ENCODE assay signal across 19 cellular contexts in the genomic region with DNA sequence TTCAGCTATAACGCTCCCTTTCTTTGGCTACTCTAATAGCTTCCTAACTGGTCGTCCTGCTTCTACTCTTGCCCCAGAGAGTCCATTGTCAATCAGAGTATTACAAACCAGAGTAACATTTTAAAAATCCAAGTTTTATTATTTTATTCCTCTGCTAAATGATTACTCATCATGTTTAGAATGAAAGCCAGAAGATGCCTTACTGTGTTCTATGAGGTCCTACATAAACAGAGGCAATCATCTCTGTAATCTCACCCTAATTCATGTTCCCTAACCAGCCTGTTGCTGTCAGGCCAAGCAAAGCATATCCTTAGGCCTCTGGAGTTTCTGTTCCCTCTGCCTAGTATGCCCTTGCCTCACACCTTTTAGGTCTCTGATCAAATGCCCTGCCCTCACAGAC.
"Had no signal": no experiment of that assay in that cellular context is flagged by ENCODE, and none has a peak within 500 bp of the region (broad histone marks: within the 10 kb centered on the region; RNA-seq: fewer than 3 reads in every experiment).

No MANE protein-coding gene starts in this region.

- H3K4me3 ChIP-seq: ascending aorta, mucosa of descending colon, upper lobe of right lung had no signal

- H3K27ac ChIP-seq: ascending aorta, upper lobe of right lung had no signal

- H3K36me3 ChIP-seq: ascending aorta, upper lobe of right lung had no signal

- H3K27me3 Mint-ChIP-seq: activated CD4-positive, alpha-beta memory T cell treated with anti-CD3 and anti-CD28 coated beads, Interleukin-2, amount 10 ng/mL, durations not matched to agents 7 days and 5 days; activated naive CD8-positive, alpha-beta T cell treated with anti-CD3 and anti-CD28 coated beads, Interleukin-2, amount 10 ng/mL, durations not matched to agents 7 days and 5 days; activated T-cell treated with anti-CD3 and anti-CD28 coated beads, Interleukin-2, amount 50 U/mL, for 24 hours; dendritic cell treated with granulocyte-macrophage colony-stimulating factor and Interleukin-4, amounts not matched to agents 40 ng/mL and 50 ng/mL, for 4 days; memory B cell; naive B cell; stimulated activated naive B cell treated with anti-CD40 and anti-IgM and Interleukin-4, amounts not matched to agents 10 μg/mL and 1 μg/mL and 100 μg/mL, for 72 hours; T-cell had no signal

- H3K27ac Mint-ChIP-seq: activated CD4-positive, alpha-beta memory T cell treated with anti-CD3 and anti-CD28 coated beads, Interleukin-2, amount 10 ng/mL, durations not matched to agents 7 days and 5 days; activated naive CD8-positive, alpha-beta T cell treated with anti-CD3 and anti-CD28 coated beads, Interleukin-2, amount 10 ng/mL, durations not matched to agents 7 days and 5 days; activated T-cell treated with anti-CD3 and anti-CD28 coated beads, Interleukin-2, amount 50 U/mL, for 24 hours; activated T-helper 2 cell treated with anti-CD3 and anti-CD28 coated beads, Interferon-gamma antibody, Interleukin-2, Interleukin-4, amounts not matched to agents 10 μg/mL and 5 μg/mL and 100 μg/mL, durations not matched to agents 14 hours and 24 hours and 36 hours; dendritic cell treated with granulocyte-macrophage colony-stimulating factor and Interleukin-4, amounts not matched to agents 40 ng/mL and 50 ng/mL, for 4 days; memory B cell; naive B cell; stimulated activated naive B cell treated with anti-CD40 and anti-IgM and Interleukin-4, amounts not matched to agents 10 μg/mL and 1 μg/mL and 100 μg/mL, for 72 hours; T-cell had no signal

- H3K4me1 ChIP-seq: ascending aorta, upper lobe of right lung had no signal

- FAIRE-seq: bronchial epithelial cell had no signal

- H3K4me1 Mint-ChIP-seq: activated CD4-positive, alpha-beta memory T cell treated with anti-CD3 and anti-CD28 coated beads, Interleukin-2, amount 10 ng/mL, durations not matched to agents 7 days and 5 days; activated naive CD8-positive, alpha-beta T cell treated with anti-CD3 and anti-CD28 coated beads, Interleukin-2, amount 10 ng/mL, durations not matched to agents 7 days and 5 days; memory B cell; naive B cell; neural crest cell; stimulated activated naive B cell treated with anti-CD40 and anti-IgM and Interleukin-4, amounts not matched to agents 10 μg/mL and 1 μg/mL and 100 μg/mL, for 72 hours; T-cell had no signal

- ATAC-seq: sciatic nerve; stimulated activated naive B cell treated with anti-CD40 and anti-IgM and Interleukin-4, amounts not matched to agents 10 μg/mL and 1 μg/mL and 100 μg/mL, for 72 hours; T-cell had no signal

- H3K9me3 ChIP-seq: ascending aorta, mucosa of descending colon, upper lobe of right lung had no signal

- H3K36me3 Mint-ChIP-seq: activated naive CD8-positive, alpha-beta T cell treated with anti-CD3 and anti-CD28 coated beads, Interleukin-2, amount 10 ng/mL, durations not matched to agents 7 days and 5 days; memory B cell; naive B cell; stimulated activated naive B cell treated with anti-CD40 and anti-IgM and Interleukin-4, amounts not matched to agents 10 μg/mL and 1 μg/mL and 100 μg/mL, for 72 hours; T-cell had no signal

- H3K9me3 Mint-ChIP-seq: activated T-helper 2 cell treated with anti-CD3 and anti-CD28 coated beads, Interferon-gamma antibody, Interleukin-2, Interleukin-4, amounts not matched to agents 10 μg/mL and 5 μg/mL and 100 μg/mL, durations not matched to agents 14 hours and 24 hours and 36 hours; neural crest cell; T-cell had no signal

- DNase-seq: activated CD4-positive, alpha-beta memory T cell treated with anti-CD3 and anti-CD28 coated beads, Interleukin-2, amount 10 ng/mL, durations not matched to agents 7 days and 5 days; activated CD4-positive, alpha-beta T cell treated with anti-CD3 and anti-CD28 coated beads for 48 hours; activated CD4-positive, CD25-positive, alpha-beta regulatory T cell; activated naive CD4-positive, alpha-beta T cell treated with Interleukin-2 at 50 U/mL for 16 hours; activated naive CD8-positive, alpha-beta T cell treated with anti-CD3 and anti-CD28 coated beads, Interleukin-2, amount 10 ng/mL, durations not matched to agents 7 days and 5 days; activated T-cell treated with anti-CD3 and anti-CD28 coated beads, Interleukin-2, amount 50 U/mL, for 24 hours; effector CD8-positive, alpha-beta T cell; naive B cell; stimulated activated naive B cell treated with anti-CD40 and anti-IgM and Interleukin-4, amounts not matched to agents 10 μg/mL and 1 μg/mL and 100 μg/mL, for 72 hours; T-cell; upper lobe of right lung had no signal

- H3K27me3 ChIP-seq: ascending aorta, upper lobe of right lung had no signal

- H3K4me3 Mint-ChIP-seq: activated CD4-positive, alpha-beta memory T cell treated with anti-CD3 and anti-CD28 coated beads, Interleukin-2, amount 10 ng/mL, durations not matched to agents 7 days and 5 days; activated naive CD8-positive, alpha-beta T cell treated with anti-CD3 and anti-CD28 coated beads, Interleukin-2, amount 10 ng/mL, durations not matched to agents 7 days and 5 days; activated T-cell treated with anti-CD3 and anti-CD28 coated beads, Interleukin-2, amount 50 U/mL, for 24 hours; dendritic cell treated with granulocyte-macrophage colony-stimulating factor and Interleukin-4, amounts not matched to agents 40 ng/mL and 50 ng/mL, for 4 days; memory B cell; naive B cell; neural crest cell; stimulated activated naive B cell treated with anti-CD40 and anti-IgM and Interleukin-4, amounts not matched to agents 10 μg/mL and 1 μg/mL and 100 μg/mL, for 72 hours; T-cell had no signal
